In the genomic region with DNA sequence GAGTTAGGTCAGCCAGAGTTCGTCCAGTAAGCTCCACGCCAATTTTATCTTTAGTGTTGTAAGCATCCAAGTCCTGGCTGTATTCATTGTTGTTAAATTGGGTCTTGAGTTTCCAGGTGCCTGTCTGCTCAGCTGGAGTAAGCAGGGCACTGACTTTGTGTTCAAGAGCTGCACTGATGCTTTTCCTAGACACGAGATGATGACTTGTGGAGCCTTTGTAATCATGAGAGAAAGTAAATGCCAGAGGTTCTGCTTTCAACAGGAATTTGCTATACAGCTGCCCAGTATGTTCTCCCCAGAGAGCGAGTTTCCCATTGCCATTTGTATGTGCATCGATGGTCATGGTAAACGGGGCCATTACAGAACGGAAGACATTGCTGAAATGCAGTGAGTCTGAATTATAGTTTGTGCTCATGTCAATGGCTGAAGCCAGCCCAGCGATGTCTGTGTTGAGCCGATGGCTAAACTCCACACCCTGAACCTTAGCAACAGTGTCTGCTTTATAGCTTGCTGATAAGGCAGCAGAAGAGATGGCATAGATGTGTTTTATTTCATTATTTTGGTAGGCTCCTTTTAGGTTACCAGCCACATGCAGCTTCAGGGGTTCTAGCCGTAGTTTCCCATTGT, we compare ENCODE assay signal across 1 cellular context.
TF ChIP-seq lines count a peak whose summit lies in the region.

No MANE protein-coding gene starts in this region.

TF ChIP-seq in HepG2, 621 proteins besides CTCF, POLR2A, EP300 and RAD21 (continued from another document and continues in another):
- TF ChIP-seq, protein P1, sequence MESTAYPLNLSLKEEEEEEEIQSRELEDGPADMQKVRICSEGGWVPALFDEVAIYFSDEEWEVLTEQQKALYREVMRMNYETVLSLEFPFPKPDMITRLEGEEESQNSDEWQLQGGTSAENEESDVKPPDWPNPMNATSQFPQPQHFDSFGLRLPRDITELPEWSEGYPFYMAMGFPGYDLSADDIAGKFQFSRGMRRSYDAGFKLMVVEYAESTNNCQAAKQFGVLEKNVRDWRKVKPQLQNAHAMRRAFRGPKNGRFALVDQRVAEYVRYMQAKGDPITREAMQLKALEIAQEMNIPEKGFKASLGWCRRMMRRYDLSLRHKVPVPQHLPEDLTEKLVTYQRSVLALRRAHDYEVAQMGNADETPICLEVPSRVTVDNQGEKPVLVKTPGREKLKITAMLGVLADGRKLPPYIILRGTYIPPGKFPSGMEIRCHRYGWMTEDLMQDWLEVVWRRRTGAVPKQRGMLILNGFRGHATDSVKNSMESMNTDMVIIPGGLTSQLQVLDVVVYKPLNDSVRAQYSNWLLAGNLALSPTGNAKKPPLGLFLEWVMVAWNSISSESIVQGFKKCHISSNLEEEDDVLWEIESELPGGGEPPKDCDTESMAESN (CRISPR knock-in tag; conservative IDR thresholded peaks at IDR 0.05) = peak; percentile 64; the same call in 1 of the 2 replicates
- peak; percentile 57; the same call in 1 of the 2 replicates for TF ChIP-seq ZNF142 (CRISPR knock-in tag; IDR thresholded peaks at IDR 0.05)
- peak; percentile 65; the same call in 1 of the 2 replicates for TF ChIP-seq ZNF232 (CRISPR knock-in tag; IDR thresholded peaks at IDR 0.05; ENCODE audit: borderline replicate concordance)
- TF ChIP-seq ZFP37 (CRISPR knock-in tag; IDR thresholded peaks at IDR 0.05; ENCODE audit: borderline replicate concordance) = 0 out of 2 replicates have a peak, but pooled peaks have one; percentile 37
- TF ChIP-seq SPEN (CRISPR knock-in tag; IDR thresholded peaks at IDR 0.05; ENCODE audit: low read depth) = peak; percentile 11; the same call in 1 of the 2 replicates
- TF ChIP-seq SALL1 (CRISPR knock-in tag; IDR thresholded peaks at IDR 0.05) = peak; percentile 39
- peak; percentile 56; the same call in 1 of the 2 replicates for TF ChIP-seq FOXP4 (CRISPR knock-in tag; IDR thresholded peaks at IDR 0.05)
- 0 out of 2 replicates have a peak, but pooled peaks have one; percentile 31 for TF ChIP-seq NR0B2 (CRISPR knock-in tag; IDR thresholded peaks at IDR 0.05)
- 0 out of 2 replicates have a peak, but pooled peaks have one; percentile 25 for TF ChIP-seq HOXA3 (CRISPR knock-in tag; IDR thresholded peaks at IDR 0.05)
- TF ChIP-seq, protein P2, sequence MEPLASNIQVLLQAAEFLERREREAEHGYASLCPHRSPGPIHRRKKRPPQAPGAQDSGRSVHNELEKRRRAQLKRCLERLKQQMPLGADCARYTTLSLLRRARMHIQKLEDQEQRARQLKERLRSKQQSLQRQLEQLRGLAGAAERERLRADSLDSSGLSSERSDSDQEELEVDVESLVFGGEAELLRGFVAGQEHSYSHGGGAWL (CRISPR knock-in tag; IDR thresholded peaks at IDR 0.05) = no peak
- no peak for TF ChIP-seq MIER3 (CRISPR knock-in tag; IDR thresholded peaks at IDR 0.05; ENCODE audit: borderline replicate concordance)
- TF ChIP-seq, protein P3, sequence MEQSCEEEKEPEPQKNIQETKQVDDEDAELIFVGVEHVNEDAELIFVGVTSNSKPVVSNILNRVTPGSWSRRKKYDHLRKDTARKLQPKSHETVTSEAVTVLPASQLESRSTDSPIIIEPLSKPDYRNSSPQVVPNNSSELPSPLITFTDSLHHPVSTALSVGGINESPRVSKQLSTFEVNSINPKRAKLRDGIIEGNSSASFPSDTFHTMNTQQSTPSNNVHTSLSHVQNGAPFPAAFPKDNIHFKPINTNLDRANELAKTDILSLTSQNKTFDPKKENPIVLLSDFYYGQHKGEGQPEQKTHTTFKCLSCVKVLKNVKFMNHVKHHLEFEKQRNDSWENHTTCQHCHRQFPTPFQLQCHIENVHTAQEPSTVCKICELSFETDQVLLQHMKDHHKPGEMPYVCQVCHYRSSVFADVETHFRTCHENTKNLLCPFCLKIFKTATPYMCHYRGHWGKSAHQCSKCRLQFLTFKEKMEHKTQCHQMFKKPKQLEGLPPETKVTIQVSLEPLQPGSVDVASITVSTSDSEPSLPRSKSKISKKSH (CRISPR knock-in tag; IDR thresholded peaks at IDR 0.05; ENCODE audit: borderline replicate concordance) = no peak
- peak; percentile 86; the same call in 1 of the 2 replicates for TF ChIP-seq POLR2AphosphoS2 (IDR thresholded peaks at IDR 0.05; ENCODE audit: low read depth, low read length)
- TF ChIP-seq BRCA1 (CRISPR knock-in tag; IDR thresholded peaks at IDR 0.05) = 0 out of 2 replicates have a peak, but pooled peaks have one; percentile 27
- peak; percentile 78 for TF ChIP-seq NCOA5 (CRISPR knock-in tag; IDR thresholded peaks at IDR 0.05)
- 0 out of 2 replicates have a peak, but pooled peaks have one; percentile 33 for TF ChIP-seq SNAI1 (CRISPR knock-in tag; IDR thresholded peaks at IDR 0.05; ENCODE audit: borderline replicate concordance)
- 0 out of 2 replicates have a peak, but pooled peaks have one; percentile 32 for TF ChIP-seq ZSCAN25 (CRISPR knock-in tag; IDR thresholded peaks at IDR 0.05)
- TF ChIP-seq ZNF44 (CRISPR knock-in tag; IDR thresholded peaks at IDR 0.05) = 0 out of 2 replicates have a peak, but pooled peaks have one; percentile 49
- no peak for TF ChIP-seq ZNF703 (CRISPR knock-in tag; IDR thresholded peaks at IDR 0.05; ENCODE audit: borderline replicate concordance)
- TF ChIP-seq SMAD9 (CRISPR knock-in tag; IDR thresholded peaks at IDR 0.05) = 0 out of 2 replicates have a peak, but pooled peaks have one; percentile 90
- no peak for TF ChIP-seq NFATC3 (CRISPR knock-in tag; IDR thresholded peaks at IDR 0.05)
- TF ChIP-seq MEIS2 (CRISPR knock-in tag; IDR thresholded peaks at IDR 0.05) = no peak
- TF ChIP-seq, protein P4, sequence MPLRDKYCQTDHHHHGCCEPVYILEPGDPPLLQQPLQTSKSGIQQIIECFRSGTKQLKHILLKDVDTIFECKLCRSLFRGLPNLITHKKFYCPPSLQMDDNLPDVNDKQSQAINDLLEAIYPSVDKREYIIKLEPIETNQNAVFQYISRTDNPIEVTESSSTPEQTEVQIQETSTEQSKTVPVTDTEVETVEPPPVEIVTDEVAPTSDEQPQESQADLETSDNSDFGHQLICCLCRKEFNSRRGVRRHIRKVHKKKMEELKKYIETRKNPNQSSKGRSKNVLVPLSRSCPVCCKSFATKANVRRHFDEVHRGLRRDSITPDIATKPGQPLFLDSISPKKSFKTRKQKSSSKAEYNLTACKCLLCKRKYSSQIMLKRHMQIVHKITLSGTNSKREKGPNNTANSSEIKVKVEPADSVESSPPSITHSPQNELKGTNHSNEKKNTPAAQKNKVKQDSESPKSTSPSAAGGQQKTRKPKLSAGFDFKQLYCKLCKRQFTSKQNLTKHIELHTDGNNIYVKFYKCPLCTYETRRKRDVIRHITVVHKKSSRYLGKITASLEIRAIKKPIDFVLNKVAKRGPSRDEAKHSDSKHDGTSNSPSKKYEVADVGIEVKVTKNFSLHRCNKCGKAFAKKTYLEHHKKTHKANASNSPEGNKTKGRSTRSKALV (CRISPR knock-in tag; IDR thresholded peaks at IDR 0.05) = peak; percentile 50; the same call in 1 of the 2 replicates
- no peak for TF ChIP-seq ATAD3A (CRISPR knock-in tag; IDR thresholded peaks at IDR 0.05)
- no peak for TF ChIP-seq TCF12 (IDR thresholded peaks at IDR 0.05)
- TF ChIP-seq TCF12 (CRISPR knock-in tag; IDR thresholded peaks at IDR 0.05) = 0 out of 2 replicates have a peak, but pooled peaks have one; percentile 38
- TF ChIP-seq, protein P5, sequence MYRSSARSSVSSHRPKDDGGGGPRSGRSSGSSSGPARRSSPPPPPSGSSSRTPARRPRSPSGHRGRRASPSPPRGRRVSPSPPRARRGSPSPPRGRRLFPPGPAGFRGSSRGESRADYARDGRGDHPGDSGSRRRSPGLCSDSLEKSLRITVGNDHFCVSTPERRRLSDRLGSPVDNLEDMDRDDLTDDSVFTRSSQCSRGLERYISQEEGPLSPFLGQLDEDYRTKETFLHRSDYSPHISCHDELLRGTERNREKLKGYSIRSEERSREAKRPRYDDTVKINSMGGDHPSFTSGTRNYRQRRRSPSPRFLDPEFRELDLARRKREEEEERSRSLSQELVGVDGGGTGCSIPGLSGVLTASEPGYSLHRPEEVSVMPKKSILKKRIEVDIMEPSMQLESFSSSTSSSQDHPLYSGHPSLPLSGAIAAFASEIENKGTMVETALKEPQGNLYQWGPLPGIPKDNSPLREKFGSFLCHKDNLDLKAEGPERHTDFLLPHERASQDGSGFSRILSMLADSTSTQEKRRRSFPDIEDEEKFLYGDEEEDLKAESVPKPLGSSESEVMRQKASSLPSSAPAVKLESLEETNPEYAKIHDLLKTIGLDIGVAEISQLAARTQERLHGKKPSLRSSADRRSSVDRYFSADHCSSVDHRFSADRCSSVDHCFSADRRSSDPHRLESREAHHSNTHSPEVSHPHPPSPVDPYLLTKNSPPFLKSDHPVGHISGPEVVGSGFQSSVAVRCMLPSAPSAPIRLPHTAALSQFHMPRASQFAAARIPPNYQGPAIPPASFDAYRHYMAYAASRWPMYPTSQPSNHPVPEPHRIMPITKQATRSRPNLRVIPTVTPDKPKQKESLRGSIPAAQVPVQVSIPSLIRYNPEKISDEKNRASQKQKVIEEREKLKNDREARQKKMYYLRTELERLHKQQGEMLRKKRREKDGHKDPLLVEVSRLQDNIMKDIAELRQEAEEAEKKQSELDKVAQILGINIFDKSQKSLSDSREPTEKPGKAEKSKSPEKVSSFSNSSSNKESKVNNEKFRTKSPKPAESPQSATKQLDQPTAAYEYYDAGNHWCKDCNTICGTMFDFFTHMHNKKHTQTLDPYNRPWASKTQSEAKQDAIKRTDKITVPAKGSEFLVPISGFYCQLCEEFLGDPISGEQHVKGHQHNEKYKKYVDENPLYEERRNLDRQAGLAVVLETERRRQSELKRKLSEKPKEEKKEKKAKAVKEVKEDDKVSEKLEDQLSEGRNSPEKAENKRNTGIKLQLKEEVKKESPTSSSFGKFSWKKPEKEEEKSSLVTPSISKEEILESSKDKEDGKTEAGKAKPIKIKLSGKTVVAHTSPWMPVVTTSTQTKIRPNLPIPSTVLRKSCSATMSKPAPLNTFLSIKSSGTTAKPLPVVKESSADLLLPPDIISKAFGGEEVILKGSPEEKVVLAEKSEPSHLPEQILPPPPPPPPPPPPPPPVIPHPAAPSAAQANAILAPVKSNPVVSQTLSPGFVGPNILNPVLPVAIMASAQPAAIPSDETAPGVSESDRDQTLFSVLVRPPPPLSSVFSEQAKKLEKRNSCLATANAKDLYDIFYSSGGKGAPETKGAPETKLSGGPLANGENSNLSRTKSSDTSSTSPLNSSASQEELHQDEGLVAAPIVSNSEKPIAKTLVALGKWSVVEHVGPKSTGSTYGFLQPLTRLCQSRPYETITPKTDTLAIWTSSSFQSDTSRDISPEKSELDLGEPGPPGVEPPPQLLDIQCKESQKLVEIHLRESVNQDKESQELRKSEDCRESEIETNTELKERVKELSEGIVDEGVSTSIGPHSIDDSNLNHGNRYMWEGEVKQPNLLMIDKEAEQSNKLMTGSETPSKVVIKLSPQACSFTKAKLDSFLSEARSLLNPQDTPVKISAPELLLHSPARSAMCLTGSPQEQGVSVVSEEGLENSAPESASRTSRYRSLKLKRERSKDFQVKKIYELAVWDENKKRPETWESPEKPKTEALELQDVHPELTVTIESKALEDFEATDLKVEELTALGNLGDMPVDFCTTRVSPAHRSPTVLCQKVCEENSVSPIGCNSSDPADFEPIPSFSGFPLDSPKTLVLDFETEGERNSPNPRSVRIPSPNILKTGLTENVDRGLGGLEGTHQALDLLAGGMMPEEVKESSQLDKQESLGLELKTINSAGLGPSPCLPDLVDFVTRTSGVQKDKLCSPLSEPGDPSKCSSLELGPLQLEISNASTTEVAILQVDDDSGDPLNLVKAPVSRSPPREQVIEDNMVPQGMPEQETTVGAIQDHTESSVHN (CRISPR knock-in tag; IDR thresholded peaks at IDR 0.05) = 0 out of 2 replicates have a peak, but pooled peaks have one; percentile 44
